In genomic region chr11:124551189-124551588, GRCh38 we compare ENCODE assay signal across 21 cellular contexts. TPM values are rescaled to one million over a fixed set of nuclear protein-coding genes. Genes with fewer than 3 reads are reported as not detected.
DNase-seq lines count a peak whose midpoint lies in the region; ATAC-seq and TF ChIP-seq lines count a peak whose summit lies in the region.
"Had no signal": no experiment of that assay in that cellular context is flagged by ENCODE, and none has a peak within 500 bp of the region (broad histone marks: within the 10 kb centered on the region; RNA-seq: fewer than 3 reads in every experiment).

No MANE protein-coding gene starts in this region.

- TF ChIP-seq CTCF in GM12872 (IDR thresholded peaks at IDR 0.05; ENCODE audit: insufficient read depth, low read depth, low read length) (peak; percentile 19; the same call in 1 of the 3 replicates), VCaP (conservative IDR thresholded peaks at IDR 0.05) (0 out of 2 replicates have a peak, but pooled peaks have one; percentile 7)

- peak; percentile 26 for DNase-seq in HT-29 (ENCODE audit: low spot score)
- DNase-seq in iPS-NIHi7 (ENCODE audit: extremely low spot score) = peak; percentile 31
- no peak for DNase-seq in GM19238 (ENCODE audit: insufficient read length, low spot score)
- DNase-seq in activated CD4-positive, alpha-beta T cell treated with anti-CD3 and anti-CD28 coated beads for 4 hours = no peak
- DNase-seq: CD4-positive, alpha-beta T cell; DMS79; GOT3; KG1; NCI-H1092; NCI-H2081 treated with DMSO at 0.1 percent for 48 hours; NCI-H524; SIG-M5 had no signal

- ATAC-seq in HG03571 (IDR thresholded peaks at IDR 0.05; ENCODE audit: unreplicated experiment) (no peak), HG02885 (IDR thresholded peaks at IDR 0.05; ENCODE audit: poor library complexity, unreplicated experiment) (no peak)
- ATAC-seq: GM12878 had no signal

- no peak overlapping the region for H3K27ac ChIP-seq in VCaP
- H3K27ac ChIP-seq: HL-60 had no signal

RNA-seq across cellular contexts. Expression of gene OR8B12, which starts 7.7 kb away (rescaled TPM):
- total RNA-seq in HT-29 (2014; rRNA removed; shearing (Covaris generic)) = not detected in 2 replicates
- total RNA-seq: B cell; CD4-positive, alpha-beta T cell; GM12878; RPMI7951; T-helper 2 cell treated with Interferon-gamma antibody and Interleukin-4, amounts not matched to agents 100 ng/mL and 5 ng/mL, for 36 hours had no signal

RNA-seq across cellular contexts. Expression of gene OR8A1, which starts 18.6 kb away (rescaled TPM):
- not detected in 2 replicates for total RNA-seq in HT-29 (2014; rRNA removed; shearing (Covaris generic))
- total RNA-seq: B cell; CD4-positive, alpha-beta T cell; GM12878; RPMI7951; T-helper 2 cell treated with Interferon-gamma antibody and Interleukin-4, amounts not matched to agents 100 ng/mL and 5 ng/mL, for 36 hours had no signal

Comparison
In these comparisons a context has a peak if more than half of its experiments do, and no peak if none do; other contexts are left out.
1. DNase-seq: peak in HT-29 (single experiment) and iPS-NIHi7 (single experiment); none in GM19238 (single experiment) and activated CD4-positive, alpha-beta T cell treated with anti-CD3 and anti-CD28 coated beads for 4 hours (0 of 2).